ENCODE assay signal across 8 cellular contexts in genomic region chr17:57783338-57783742, GRCh38. TPM values are rescaled to one million over a fixed set of nuclear protein-coding genes. Genes with fewer than 3 reads are reported as not detected.
DNase-seq lines count a peak whose midpoint lies in the region; ATAC-seq and TF ChIP-seq lines count a peak whose summit lies in the region.

No MANE protein-coding gene starts in this region.

- peak overlapping the region; percentile 57 for H3K4me2 ChIP-seq in parathyroid adenoma (ENCODE audit: low read length)

- H3K4me1 ChIP-seq in parathyroid adenoma (peaks cover 3% of the 10 kb centered on the region), upper lobe of left lung (peaks cover 16 to 21% (median 21%) of the 10 kb centered on the region in 4 donors)

- peak overlapping the region; percentile 55 for H2AFZ ChIP-seq in parathyroid adenoma

- no peaks in the 10 kb centered on the region for H3K36me3 ChIP-seq in parathyroid adenoma (ENCODE audit: control insufficient read depth, insufficient read depth, low read length)
- no peaks in the 10 kb centered on the region for H3K36me3 ChIP-seq in upper lobe of left lung

- DNase-seq in DMS153 (lab: John Stamatoyannopoulos, UW) (peak; percentile 47), LNCaP clone FGC (ENCODE audit: low read depth) (no peak), SHP77 (lab: John Stamatoyannopoulos, UW) (peak; percentile 67 to 74), germinal center (ENCODE audit: low spot score) (peak; percentile 83), upper lobe of left lung (peak; percentile 69 to 95)
- DNase-seq in activated T-helper 9 cell treated with anti-CD3 and anti-CD28 coated beads, Interleukin-2, amount 50 U/mL, for 16 hours (ENCODE audit: low read depth), result peak; percentile 57

- no peaks in the 10 kb centered on the region for H3K27me3 ChIP-seq in parathyroid adenoma (ENCODE audit: control insufficient read depth, insufficient read depth, low read length)
- peaks cover 0 to 10% (median 0%) of the 10 kb centered on the region in 4 donors for H3K27me3 ChIP-seq in upper lobe of left lung

- TF ChIP-seq CTCF in LNCaP clone FGC (IDR thresholded peaks at IDR 0.05; ENCODE audit: control insufficient read depth, extremely low read depth, insufficient read depth) (peak; percentile 98), parathyroid adenoma (IDR thresholded peaks at IDR 0.05) (peak; percentile 90), upper lobe of left lung (IDR thresholded peaks at IDR 0.05) (peak; percentile 81 to 93 (median 88))

- no peak for TF ChIP-seq EP300 in upper lobe of left lung (IDR thresholded peaks at IDR 0.05)

- no peak overlapping the region for H3K9ac ChIP-seq in parathyroid adenoma

- ATAC-seq in upper lobe of left lung (ENCODE audit: low FRiP score in 2 of 2) (peak; percentile 78 to 82), GM19395 (IDR thresholded peaks at IDR 0.05; ENCODE audit: unreplicated experiment) (no peak)

- H3K27ac ChIP-seq in parathyroid adenoma (no peak overlapping the region), upper lobe of left lung (no peak overlapping the region)

- H3K4me3 ChIP-seq in LNCaP clone FGC (ENCODE audit: low read depth, low read length) (no peak overlapping the region), parathyroid adenoma (ENCODE audit: low read depth, low read length) (no peak overlapping the region), upper lobe of left lung (peak overlapping the region in 1 of 4 donors; percentile 7)

- H3K9me3 ChIP-seq in parathyroid adenoma (ENCODE audit: control insufficient read depth, low read length) (no peaks in the 10 kb centered on the region), upper lobe of left lung (no peaks in the 10 kb centered on the region)

- no peak for TF ChIP-seq POLR2A in upper lobe of left lung (IDR thresholded peaks at IDR 0.05)

- WGBS in upper lobe of left lung, 2 donors, result 8 to 82% methylated on average over 2 to 25 of the region's 25 CpGs

- H3K79me2 ChIP-seq in parathyroid adenoma, result no peaks in the 10 kb centered on the region

RNA-seq across cellular contexts. Expression of gene CCDC182, which starts 38.2 kb away (rescaled TPM):
- total RNA-seq in upper lobe of left lung, result not detected
